Comparison of ENCODE assay signal across 20 cellular contexts in genomic region chr6:36807750-36808149, GRCh38. TPM values are rescaled to one million over a fixed set of nuclear protein-coding genes. Genes with fewer than 3 reads are reported as not detected.
DNase-seq lines count a peak whose midpoint lies in the region; ATAC-seq and TF ChIP-seq lines count a peak whose summit lies in the region.
"Had no signal": no experiment of that assay in that cellular context is flagged by ENCODE, and none has a peak within 500 bp of the region (broad histone marks: within the 10 kb centered on the region; RNA-seq: fewer than 3 reads in every experiment).

No MANE protein-coding gene starts in this region.

- H2AFZ ChIP-seq in neuronal stem cell (ENCODE audit: low read length): no peak overlapping the region

- H3K79me1 ChIP-seq in neuronal stem cell (ENCODE audit: low read depth, low read length): no peaks in the 10 kb centered on the region

- H3K27ac Mint-ChIP-seq in endodermal cell: no peak overlapping the region
- H3K27ac Mint-ChIP-seq: B cell; CD8-positive, alpha-beta memory T cell; HFFc6 had no signal

- TF ChIP-seq CTCF in endodermal cell (conservative IDR thresholded peaks at IDR 0.05): peak; percentile 44

- 88 to 94% methylated on average over 3 to 7 of the region's 7 CpGs for WGBS in endodermal cell (ENCODE audit: insufficient coverage in 1 of 2, insufficient read length in 1 of 2), 2 experiments
- no CpG with 5 or more reads among the region's 7 CpGs for WGBS in neuronal stem cell (ENCODE audit: extremely low coverage in 2 of 2, insufficient read length in 2 of 2, insufficient replicate concordance in 1 of 2), 2 donors

- no peak overlapping the region for H4K8ac ChIP-seq in neuronal stem cell (ENCODE audit: low read depth, low read length)

- H3K23ac ChIP-seq in neuronal stem cell (ENCODE audit: low read depth, low read length, poor library complexity): no peak overlapping the region

- H3K18ac ChIP-seq in neuronal stem cell (ENCODE audit: low read length): peak overlapping the region; percentile 29

- no peak overlapping the region for H3K27ac ChIP-seq in endodermal cell (ENCODE audit: low read depth, low read length)
- H3K27ac ChIP-seq in neuronal stem cell (replicated peaks; ENCODE audit: low read length): no peak overlapping the region
- H3K27ac ChIP-seq: BLaER1 treated with 17β-estradiol and CSF1 and Interleukin-3, amounts not matched to agents 10 nM and 100 nM had no signal

- H3K27me3 Mint-ChIP-seq in endodermal cell (ENCODE audit: insufficient read depth): peaks cover 2% of the 10 kb centered on the region

- H3K4me2 ChIP-seq in neuronal stem cell (ENCODE audit: insufficient read depth, low read length, poor library complexity, severe bottlenecking): no peak overlapping the region
- H3K4me2 ChIP-seq: BLaER1 treated with 17β-estradiol and CSF1 and Interleukin-3, amounts not matched to agents 10 nM and 100 nM had no signal

- peaks cover 52% of the 10 kb centered on the region for H3K4me1 Mint-ChIP-seq in endodermal cell
- H3K4me1 Mint-ChIP-seq: B cell; CD4-positive, CD25-positive, alpha-beta regulatory T cell; CD8-positive, alpha-beta memory T cell had no signal

- no peak overlapping the region for H3K9ac ChIP-seq in endodermal cell (ENCODE audit: extremely low read depth, low read length, poor library complexity, severe bottlenecking)
- H3K9ac ChIP-seq in neuronal stem cell (ENCODE audit: low read depth, low read length, poor library complexity): no peak overlapping the region
- H3K9ac ChIP-seq: BLaER1 treated with 17β-estradiol and CSF1 and Interleukin-3, amounts not matched to agents 10 nM and 100 nM had no signal

- no peak overlapping the region for H3K14ac ChIP-seq in neuronal stem cell (ENCODE audit: low read length)

- H3K9me3 ChIP-seq in endodermal cell (ENCODE audit: control insufficient read depth, low read length) (no peaks in the 10 kb centered on the region), neuronal stem cell (replicated peaks in 1 of 2; ENCODE audit: control insufficient read depth in 2 of 2, insufficient read depth in 1 of 2, low read depth in 1 of 2, low read length in 2 of 2) (no peaks in the 10 kb centered on the region)
- H3K9me3 ChIP-seq: BLaER1 treated with 17β-estradiol and CSF1 and Interleukin-3, amounts not matched to agents 10 nM and 100 nM had no signal

- H3K4me3 ChIP-seq in H7 (ENCODE audit: insufficient read depth, low read depth, low read length) (no peak overlapping the region), endodermal cell (ENCODE audit: low read length) (no peak overlapping the region), neuronal stem cell (ENCODE audit: low read length in 2 of 2) (no peak overlapping the region)
- H3K4me3 ChIP-seq: BLaER1 treated with 17β-estradiol and CSF1 and Interleukin-3, amounts not matched to agents 10 nM and 100 nM had no signal

- no peaks in the 10 kb centered on the region for H3K36me3 Mint-ChIP-seq in endodermal cell (ENCODE audit: low read depth)
- H3K36me3 Mint-ChIP-seq: CD4-positive, CD25-positive, alpha-beta regulatory T cell; CD8-positive, alpha-beta memory T cell had no signal

- no peak overlapping the region for H3K4ac ChIP-seq in neuronal stem cell (ENCODE audit: low read length)

- H3K4me3 Mint-ChIP-seq in endodermal cell: no peak overlapping the region
- H3K4me3 Mint-ChIP-seq: B cell; CD4-positive, CD25-positive, alpha-beta regulatory T cell; CD8-positive, alpha-beta memory T cell; HFFc6 had no signal

- H2BK5ac ChIP-seq in neuronal stem cell (ENCODE audit: low read length): no peak overlapping the region

- no peak overlapping the region for H2AK5ac ChIP-seq in neuronal stem cell (ENCODE audit: low read depth, low read length)

- H3K36me3 ChIP-seq in H7 (replicated peaks; ENCODE audit: control insufficient read depth, insufficient read depth, low read length) (no peaks in the 10 kb centered on the region), endodermal cell (ENCODE audit: control insufficient read depth, insufficient read depth, low read length) (no peaks in the 10 kb centered on the region), neuronal stem cell (replicated peaks in 1 of 2; ENCODE audit: control insufficient read depth in 2 of 2, insufficient read depth in 2 of 2, low read length in 2 of 2) (no peaks in the 10 kb centered on the region)
- H3K36me3 ChIP-seq: BLaER1 treated with 17β-estradiol and CSF1 and Interleukin-3, amounts not matched to agents 10 nM and 100 nM had no signal

- H3K4me1 ChIP-seq in endodermal cell (ENCODE audit: control insufficient read depth, insufficient read depth, low read length): peaks cover 9% of the 10 kb centered on the region
- peaks cover 22 to 23% of the 10 kb centered on the region in 2 donors for H3K4me1 ChIP-seq in neuronal stem cell (ENCODE audit: control insufficient read depth in 2 of 2, insufficient read depth in 1 of 2, low read depth in 1 of 2, low read length in 2 of 2)

- H3K27me3 ChIP-seq in H7 (ENCODE audit: control insufficient read depth, insufficient read depth, low read length) (no peaks in the 10 kb centered on the region), endodermal cell (ENCODE audit: control insufficient read depth, insufficient read depth, low read length, poor library complexity, severe bottlenecking) (no peaks in the 10 kb centered on the region), neuronal stem cell (ENCODE audit: control insufficient read depth in 3 of 3, insufficient read depth in 3 of 3, low read depth in 1 of 3, low read length in 3 of 3) (peaks cover 0 to 11% (median 0%) of the 10 kb centered on the region in 3 experiments)
- H3K27me3 ChIP-seq: BLaER1 treated with 17β-estradiol and CSF1 and Interleukin-3, amounts not matched to agents 10 nM and 100 nM had no signal

- H2BK15ac ChIP-seq in neuronal stem cell (ENCODE audit: low read length): no peak overlapping the region

- H2BK120ac ChIP-seq in neuronal stem cell (ENCODE audit: low read depth, low read length): no peak overlapping the region

- DNase-seq in ELF-1 (ENCODE audit: low read depth, low spot score) (peak; percentile 70), H7 (peak; percentile 68), endodermal cell (no peak), neuronal stem cell (ENCODE audit: low spot score) (no peak), C1 segment of cervical spinal cord (lab: John Stamatoyannopoulos, UW) (no peak)
- DNase-seq: CD4-positive, CD25-positive, alpha-beta regulatory T cell; CD8-positive, alpha-beta memory T cell; COR-L47; DMS 273 treated with DMSO at 0.1 percent for 48 hours; DMS53; DND-41; EL; HFFc6; KG1 had no signal

- no peak for ATAC-seq in HG03175 (IDR thresholded peaks at IDR 0.05; ENCODE audit: unreplicated experiment)
- ATAC-seq: HCT116 had no signal

- no peak overlapping the region for H4K91ac ChIP-seq in neuronal stem cell (ENCODE audit: low read depth, low read length, poor library complexity)

- H3K9me3 Mint-ChIP-seq in endodermal cell: no peaks in the 10 kb centered on the region
- H3K9me3 Mint-ChIP-seq: HFFc6 had no signal

- H2BK12ac ChIP-seq in neuronal stem cell (ENCODE audit: low read length): no peak overlapping the region

RNA-seq across cellular contexts. Expression of gene CPNE5, which starts 31.5 kb away (rescaled TPM):
- 0.04 and 0.42 TPM in 2 replicates for total RNA-seq in H7 (2014; rRNA removed; shearing (Covaris generic))
- under 1 TPM; 0.26 to 0.42 TPM for total RNA-seq in endodermal cell
- polyA plus RNA-seq in endodermal cell (2013, experiment 1 of 2): 1.4 TPM
- polyA plus RNA-seq in endodermal cell (2013, experiment 2 of 2): 1.6 TPM
- 1.1 TPM for polyA plus RNA-seq in neuronal stem cell (2013, experiment 1 of 2)
- polyA plus RNA-seq in neuronal stem cell (2013, experiment 2 of 2): 1.3 TPM
- total RNA-seq: A172, H4 had no signal

Comparison
In these comparisons a context has a peak if more than half of its experiments do, and no peak if none do; other contexts are left out.
1. DNase-seq: peak in ELF-1 (single experiment) and H7 (single experiment); none in endodermal cell (single experiment), neuronal stem cell (single experiment) and C1 segment of cervical spinal cord (0 of 14).